18 cellular contexts compared by ENCODE assay signal in the genomic region with DNA sequence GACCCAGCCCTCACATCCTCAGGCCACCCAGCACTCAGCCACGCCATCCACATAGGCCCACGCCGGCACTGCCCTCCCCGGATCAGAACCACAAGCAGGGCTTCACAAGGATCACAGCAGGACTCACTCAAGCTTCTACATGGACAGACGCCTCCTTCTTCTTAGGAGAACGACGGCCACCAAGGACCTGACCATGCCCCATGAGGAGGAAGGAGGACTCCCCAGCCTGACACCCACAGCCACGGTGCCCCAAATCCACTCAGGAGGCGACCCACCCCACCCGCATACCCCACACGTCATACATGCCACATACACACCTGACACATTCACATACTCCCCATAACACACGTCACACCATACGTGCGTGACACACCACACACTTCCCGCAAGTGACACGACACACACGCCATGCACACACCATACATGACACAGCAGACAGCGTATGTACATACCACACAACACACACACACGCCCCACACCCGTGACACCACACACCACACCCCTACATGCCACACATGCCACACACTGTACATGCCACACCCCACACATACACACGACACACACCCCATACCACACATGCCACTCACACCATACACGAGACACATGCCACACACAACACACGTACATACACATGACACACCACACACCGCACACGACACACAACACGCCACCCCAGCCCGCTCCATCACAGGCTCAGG. TPM values are rescaled to one million over a fixed set of nuclear protein-coding genes. Genes with fewer than 3 reads are reported as not detected.
DNase-seq lines count a peak whose midpoint lies in the region; ATAC-seq, FAIRE-seq and TF ChIP-seq lines count a peak whose summit lies in the region.
"Had no signal": no experiment of that assay in that cellular context is flagged by ENCODE, and none has a peak within 500 bp of the region (broad histone marks: within the 10 kb centered on the region; RNA-seq: fewer than 3 reads in every experiment).

No MANE protein-coding gene starts in this region.

- H3K4me1 ChIP-seq in right atrium auricular region (peaks cover 4 to 46% of the 10 kb centered on the region in 2 donors), HepG2 (ENCODE audit: insufficient read depth, low read length) (peaks cover 28% of the 10 kb centered on the region), aorta (ENCODE audit: control insufficient read depth in 1 of 2, insufficient read depth in 2 of 2, low read length in 2 of 2) (peaks cover 0 to 5% of the 10 kb centered on the region in 2 donors)
- H3K4me1 ChIP-seq: Caco-2 had no signal

- CTCF ChIA-PET in HepG2 (lab: Yijun Ruan, JAX; ENCODE audit: low intra/inter-chr PET ratio, low total read pairs) = no interaction called here

- no peak overlapping the region for H3K4me3 Mint-ChIP-seq in T-helper 17 cell
- H3K4me3 Mint-ChIP-seq: activated CD8-positive, alpha-beta T cell treated with anti-CD3 and anti-CD28 coated beads for 36 hours; activated T-helper 1 cell treated with anti-CD3 and anti-CD28 coated beads, Interleukin-12 subunit alpha, Interleukin-12 subunit beta, Interleukin-2, Interleukin-4 antibody, amounts not matched to agents 30 ng/mL and 10 ng/mL and 1 ng/mL, durations not matched to agents 14 hours and 24 hours and 36 hours had no signal

- DNase-seq in Right ventricle myocardium superior (peak; percentile 17), right atrium auricular region (ENCODE audit: low spot score) (no peak), T-helper 17 cell (no peak), HepG2 (ENCODE audit: low spot score) (no peak), aorta (peak; percentile 35 to 67), nucleus accumbens (lab: John Stamatoyannopoulos, UW) (no peak), retina (no peak)
- no peak for DNase-seq in stimulated activated naive CD4-positive, alpha-beta T cell treated with Interleukin-2 at 50 U/mL for 16 hours (lab: John Stamatoyannopoulos, UW)
- DNase-seq: activated CD8-positive, alpha-beta T cell treated with anti-CD3 and anti-CD28 coated beads for 36 hours; amygdala; Caco-2; NCI-H2171 treated with DMSO at 0.1 percent for 48 hours; NCI-H82 had no signal

- no peak for FAIRE-seq in HepG2 (lab: Jason Lieb, UNC)
- FAIRE-seq: endothelial cell of umbilical vein, RCC 7860 had no signal

- TF ChIP-seq POLR2A in HepG2 (IDR thresholded peaks at IDR 0.05; ENCODE audit: insufficient read depth in 1 of 2, low read depth in 2 of 2, low read length in 2 of 2) = no peak

- no peak overlapping the region for H3K4me2 ChIP-seq in HepG2 (ENCODE audit: low read depth, low read length)

- intact Hi-C loops in Right ventricle myocardium superior (cut with DNase I) = no loop called here
- intact Hi-C loops in HepG2 (cut with micrococcal nuclease; ENCODE audit: unreplicated experiment) = no loop called here
- intact Hi-C loops in aorta (cut with DNase I) = no loop called here

- H3K36me3 ChIP-seq in right atrium auricular region (peaks cover 25% of the 10 kb centered on the region), HepG2 (replicated peaks in 1 of 2; ENCODE audit: control insufficient read depth in 1 of 2, insufficient read depth in 2 of 2, low read length in 2 of 2) (peaks cover 15 to 37% of the 10 kb centered on the region in 2 experiments; a peak in 4 of 5 replicates), aorta (ENCODE audit: control insufficient read depth in 1 of 2, insufficient read depth in 2 of 2, low read length in 1 of 2) (no peaks in the 10 kb centered on the region)

- no TSS peak for BruUV-seq in HepG2 (replicated peaks; lab: Mats Ljungman, UMichigan)

- H3K9ac ChIP-seq in HepG2 (ENCODE audit: insufficient read depth, low read depth, low read length) = no peak overlapping the region

- H3K4me3 ChIP-seq in right atrium auricular region = no peak overlapping the region
- H3K4me3 ChIP-seq in HepG2 (replicated peaks in 1 of 3; ENCODE audit: insufficient read depth in 1 of 3, low read depth in 2 of 3, low read length in 3 of 3) = no peak overlapping the region
- H3K4me3 ChIP-seq in aorta (ENCODE audit: low read length in 2 of 2) = no peak overlapping the region
- H3K4me3 ChIP-seq: vagina had no signal

- H4K20me1 ChIP-seq in HepG2 (ENCODE audit: insufficient read depth, low read length) = 0 out of 2 replicates have a peak, but pooled peaks cover 5% of the 10 kb centered on the region

- H3K9me3 ChIP-seq in right atrium auricular region (no peaks in the 10 kb centered on the region), T-helper 17 cell (ENCODE audit: control insufficient read depth, low read length, poor library complexity, severe bottlenecking) (no peaks in the 10 kb centered on the region), HepG2 (ENCODE audit: low read length) (no peaks in the 10 kb centered on the region), aorta (ENCODE audit: control insufficient read depth, low read length) (no peaks in the 10 kb centered on the region)
- H3K9me3 ChIP-seq: Caco-2, vagina had no signal

- peak overlapping the region; percentile 47 for H3K27ac Mint-ChIP-seq in T-helper 17 cell
- H3K27ac Mint-ChIP-seq: activated CD8-positive, alpha-beta T cell treated with anti-CD3 and anti-CD28 coated beads for 36 hours; activated T-helper 1 cell treated with anti-CD3 and anti-CD28 coated beads, Interleukin-12 subunit alpha, Interleukin-12 subunit beta, Interleukin-2, Interleukin-4 antibody, amounts not matched to agents 30 ng/mL and 10 ng/mL and 1 ng/mL, durations not matched to agents 14 hours and 24 hours and 36 hours had no signal

- H3K36me3 Mint-ChIP-seq in T-helper 17 cell (ENCODE audit: low read depth) = peaks cover 4% of the 10 kb centered on the region

- ATAC-seq in Right ventricle myocardium superior (ENCODE audit: poor library complexity) (no peak), T-helper 17 cell (no peak), HepG2 (no peak), aorta (ENCODE audit: low FRiP score) (no peak)
- ATAC-seq: activated CD8-positive, alpha-beta T cell treated with anti-CD3 and anti-CD28 coated beads for 36 hours; right cardiac atrium had no signal

- POLR2A ChIA-PET in HepG2 (lab: Yijun Ruan, JAX) = no interaction called here

- in situ Hi-C loops in HepG2 (cut with HindIII; ENCODE audit: extremely low pct_ligation_motif_present, low pct_unique_long_range_greater_than_20kb) = no loop called here

- H3K27me3 Mint-ChIP-seq in T-helper 17 cell = no peaks in the 10 kb centered on the region
- H3K27me3 Mint-ChIP-seq: activated CD8-positive, alpha-beta T cell treated with anti-CD3 and anti-CD28 coated beads for 36 hours had no signal

- 97% methylated on average over 27 of the region's 27 CpGs for WGBS in HepG2 (ENCODE audit: low lambda C conversion rate)
- 92 to 93% methylated on average over 26 to 27 of the region's 27 CpGs for WGBS in aorta, 2 donors

- H2AFZ ChIP-seq in HepG2 (ENCODE audit: low read length) = no peak overlapping the region

- peaks cover 14% of the 10 kb centered on the region for H3K4me1 Mint-ChIP-seq in T-helper 17 cell

- TF ChIP-seq EP300 in HepG2 (IDR thresholded peaks at IDR 0.05; ENCODE audit: low read depth in 2 of 2, low read length in 2 of 2) = no peak
- no peak for TF ChIP-seq EP300 in HepG2 (CRISPR knock-in tag; IDR thresholded peaks at IDR 0.05; ENCODE audit: borderline replicate concordance)

- H3K27ac ChIP-seq in right atrium auricular region (no peak overlapping the region), HepG2 (ENCODE audit: extremely low read length, insufficient read depth, low read length) (no peak overlapping the region), aorta (ENCODE audit: low read depth in 1 of 2, low read length in 2 of 2) (no peak overlapping the region)
- H3K27ac ChIP-seq: vagina had no signal

- H3K27me3 ChIP-seq in right atrium auricular region (no peaks in the 10 kb centered on the region), HepG2 (ENCODE audit: control insufficient read depth in 1 of 2, insufficient read depth in 2 of 2, low read length in 2 of 2) (no peaks in the 10 kb centered on the region), aorta (ENCODE audit: control insufficient read depth in 1 of 2, insufficient read depth in 2 of 2, low read length in 1 of 2) (no peaks in the 10 kb centered on the region)
- H3K27me3 ChIP-seq: vagina had no signal

- H3K79me2 ChIP-seq in HepG2 (ENCODE audit: insufficient read depth, low read length) = peaks cover 6% of the 10 kb centered on the region

- TF ChIP-seq RAD21 in HepG2 (CRISPR knock-in tag; IDR thresholded peaks at IDR 0.05) = no peak

- no peak for TF ChIP-seq CTCF in right atrium auricular region (IDR thresholded peaks at IDR 0.05)
- no peak for TF ChIP-seq CTCF in HepG2 (CRISPR knock-in tag; IDR thresholded peaks at IDR 0.05)

RNA-seq across cellular contexts. Expression of gene MLLT1, which starts 50.4 kb away (rescaled TPM):
- total RNA-seq in Right ventricle myocardium superior (37.2 TPM), right atrium auricular region (10 to 100 TPM; 21.2 to 36.9 TPM), T-helper 17 cell (10 to 100 TPM; 27.1 to 30.3 TPM), HepG2 (2016; rRNA removed; fragmentation: Illumina TruSeq; extraction: Trizol) (11.6 and 12.2 TPM in 2 replicates), aorta (10 to 100 TPM; 54.8 to 55.5 TPM)
- 8.6 and 9.6 TPM in 2 replicates for total RNA-seq in HepG2 (2016; cell fraction: cytosol; rRNA removed; fragmentation: Illumina TruSeq; extraction: Trizol; ENCODE audit: low read depth)
- total RNA-seq in HepG2 (2016; cell fraction: insoluble cytoplasmic fraction; rRNA removed; fragmentation: Illumina TruSeq; extraction: Trizol) = 9.5 and 12.5 TPM in 2 replicates
- total RNA-seq in HepG2 (2016; cell fraction: membrane; rRNA removed; fragmentation: Illumina TruSeq; extraction: Trizol) = 12.7 and 15.3 TPM in 2 replicates
- 8.8 and 10.0 TPM in 2 replicates for total RNA-seq in HepG2 (2016; cell fraction: nucleus; rRNA removed; fragmentation: Illumina TruSeq; extraction: Trizol)
- polyA plus RNA-seq in HepG2 (2011; rRNA removed) (11.7 and 12.7 TPM in 2 replicates), aorta (10 to 100 TPM; 14.9 to 34.3 TPM)
- 7.4 and 11.8 TPM in 2 replicates for polyA plus RNA-seq in HepG2 (2011; cell fraction: cytosol; rRNA removed)
- 27.2 and 40.6 TPM in 2 replicates for polyA plus RNA-seq in HepG2 (2011; cell fraction: nucleus; rRNA removed)
- polyA plus RNA-seq in HepG2 (2012) = 11.3 and 13.5 TPM in 2 replicates
- polyA plus RNA-seq in HepG2 (2016; cell fraction: cytosol; fragmentation: Illumina TruSeq; extraction: Trizol; ENCODE audit: low read depth) = 4.7 and 6.0 TPM in 2 replicates
- 21.6 and 27.3 TPM in 2 replicates for polyA plus RNA-seq in HepG2 (2016; cell fraction: insoluble cytoplasmic fraction; fragmentation: Illumina TruSeq; extraction: Trizol; ENCODE audit: low read depth)
- polyA plus RNA-seq in HepG2 (2016; cell fraction: membrane; fragmentation: Illumina TruSeq; extraction: Trizol; ENCODE audit: low read depth) = 15.1 and 15.5 TPM in 2 replicates
- polyA plus RNA-seq in HepG2 (2016; cell fraction: nucleus; fragmentation: Illumina TruSeq; extraction: Trizol; ENCODE audit: insufficient read depth, low read depth) = 29.9 and 38.7 TPM in 2 replicates
- polyA minus RNA-seq in HepG2 (2011; rRNA and poly(A)+ RNA removed; ENCODE audit: low replicate concordance) = 22.8 and 26.1 TPM in 2 replicates
- polyA minus RNA-seq in HepG2 (2011; cell fraction: cytosol; rRNA and poly(A)+ RNA removed) = 20.7 and 22.7 TPM in 2 replicates
- 5.4 and 5.6 TPM in 2 replicates for polyA minus RNA-seq in HepG2 (2011; cell fraction: nucleus; rRNA and poly(A)+ RNA removed)

Comparison
In these comparisons a context has a peak if more than half of its experiments do, and no peak if none do; other contexts are left out.
1. DNase-seq: peak in Right ventricle myocardium superior (single experiment) and aorta (2 of 2); none in right atrium auricular region (single experiment), T-helper 17 cell (0 of 3), HepG2 (single experiment), nucleus accumbens (0 of 56), stimulated activated naive CD4-positive, alpha-beta T cell treated with Interleukin-2 at 50 U/mL for 16 hours (single experiment) and retina (single experiment).